Comparison of ENCODE assay signal across 1 cellular context in genomic region chr11:133993107-133993506, GRCh38.
TF ChIP-seq lines count a peak whose summit lies in the region.

No MANE protein-coding gene starts in this region.

TF ChIP-seq in IMR-90, 13 proteins besides CTCF, POLR2A, EP300 and RAD21 (continued from another document):
- TF ChIP-seq NFE2L2 (IDR thresholded peaks at IDR 0.05; ENCODE audit: low read depth, low read length) (no peak), USF2 (IDR thresholded peaks at IDR 0.05; ENCODE audit: low read depth, low read length) (no peak), BHLHE40 (IDR thresholded peaks at IDR 0.05; ENCODE audit: low read depth, low read length) (no peak), MAZ (IDR thresholded peaks at IDR 0.05; ENCODE audit: borderline replicate concordance, low read depth, low read length) (no peak), CHD1 (IDR thresholded peaks at IDR 0.05; ENCODE audit: low read depth, low read length) (no peak), ELK1 (IDR thresholded peaks at IDR 0.05; ENCODE audit: borderline replicate concordance, low read depth, low read length) (no peak), SMC3 (IDR thresholded peaks at IDR 0.05; ENCODE audit: low read depth, low read length) (no peak)
